ENCODE assay signal across 26 cellular contexts in the genomic region with DNA sequence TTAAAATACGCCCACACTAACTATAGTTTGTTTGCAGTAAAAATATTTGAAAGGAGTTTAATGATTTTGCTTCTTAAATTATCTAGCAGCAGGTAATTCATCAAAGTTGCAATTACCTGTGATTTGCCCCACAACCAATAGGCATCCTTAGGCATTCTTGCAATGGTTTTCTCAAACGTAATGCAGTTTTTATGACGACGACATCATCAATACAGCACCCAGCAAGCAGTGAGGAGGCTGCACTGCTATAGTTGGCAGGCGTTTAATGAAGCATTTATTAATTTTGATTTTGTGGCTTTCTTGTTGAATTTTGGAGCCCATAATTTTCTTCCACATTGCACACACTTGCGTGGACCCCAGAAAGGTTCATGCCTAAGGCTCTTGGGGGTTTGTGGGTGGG. TPM values are rescaled to one million over a fixed set of nuclear protein-coding genes. Genes with fewer than 3 reads are reported as not detected.
"Had no signal": no experiment of that assay in that cellular context is flagged by ENCODE, and none has a peak within 500 bp of the region (broad histone marks: within the 10 kb centered on the region; RNA-seq: fewer than 3 reads in every experiment).

No MANE protein-coding gene starts in this region.

- H3K27ac ChIP-seq: colonic mucosa, esophagus squamous epithelium, lower lobe of right lung, ovary, psoas muscle, sigmoid colon, spleen, testis, tibial artery had no signal

- FAIRE-seq: endothelial cell of umbilical vein, keratinocyte had no signal

- DNase-seq: colonic mucosa; effector CD8-positive, alpha-beta T cell; esophagus squamous epithelium; foreskin melanocyte; left ventricle myocardium superior; lower lobe of right lung; naive thymus-derived CD8-positive, alpha-beta T cell; nucleus accumbens; ovary; posterior cingulate gyrus; psoas muscle; right cardiac atrium; spleen; stimulated activated CD4-positive, alpha-beta T cell treated with anti-CD3 and anti-CD28 coated beads, Interleukin-4, amount 100 ng/mL, for 4 hours; stimulated activated naive CD8-positive, alpha-beta T cell treated with anti-CD3 and anti-CD28 coated beads, Interleukin-15, Interleukin-2, amounts not matched to agents 100 U/mL and 50 U/mL, for 24 hours; substantia nigra; tibial artery had no signal

- H3K36me3 ChIP-seq: colonic mucosa, esophagus squamous epithelium, lower lobe of right lung, ovary, sigmoid colon, spleen, tibial artery had no signal

- H3K4me3 ChIP-seq: colonic mucosa, esophagus squamous epithelium, lower lobe of right lung, ovary, psoas muscle, sigmoid colon, spleen, testis, tibial artery had no signal

- H3K4me3 Mint-ChIP-seq: dendritic cell treated with granulocyte-macrophage colony-stimulating factor and Interleukin-4, amounts not matched to agents 40 ng/mL and 50 ng/mL, for 4 days; naive thymus-derived CD8-positive, alpha-beta T cell; nephron progenitor cell; stimulated activated memory B cell treated with anti-CD40 and anti-IgM and Interleukin-4, amounts not matched to agents 10 μg/mL and 1 μg/mL and 100 μg/mL, for 72 hours; type B pancreatic cell had no signal

- H3K27me3 ChIP-seq: colonic mucosa, ovary, sigmoid colon, testis had no signal

- H3K4me1 ChIP-seq: colonic mucosa, esophagus squamous epithelium, lower lobe of right lung, psoas muscle, spleen, testis, tibial artery had no signal

- ATAC-seq: left ventricle myocardium superior; lower lobe of right lung; naive thymus-derived CD8-positive, alpha-beta T cell; psoas muscle; right cardiac atrium; stimulated activated memory B cell treated with anti-CD40 and anti-IgM and Interleukin-4, amounts not matched to agents 10 μg/mL and 1 μg/mL and 100 μg/mL, for 72 hours; stimulated activated naive CD8-positive, alpha-beta T cell treated with anti-CD3 and anti-CD28 coated beads, Interleukin-15, Interleukin-2, amounts not matched to agents 100 U/mL and 50 U/mL, for 24 hours had no signal

- H3K36me3 Mint-ChIP-seq: stimulated activated memory B cell treated with anti-CD40 and anti-IgM and Interleukin-4, amounts not matched to agents 10 μg/mL and 1 μg/mL and 100 μg/mL, for 72 hours; type B pancreatic cell had no signal

- H3K9me3 ChIP-seq: colonic mucosa, lower lobe of right lung, ovary, psoas muscle, testis, tibial artery had no signal

- H3K4me1 Mint-ChIP-seq: naive thymus-derived CD8-positive, alpha-beta T cell; stimulated activated memory B cell treated with anti-CD40 and anti-IgM and Interleukin-4, amounts not matched to agents 10 μg/mL and 1 μg/mL and 100 μg/mL, for 72 hours had no signal

- H3K27ac Mint-ChIP-seq: dendritic cell treated with granulocyte-macrophage colony-stimulating factor and Interleukin-4, amounts not matched to agents 40 ng/mL and 50 ng/mL, for 4 days; naive thymus-derived CD8-positive, alpha-beta T cell; nephron progenitor cell; stimulated activated memory B cell treated with anti-CD40 and anti-IgM and Interleukin-4, amounts not matched to agents 10 μg/mL and 1 μg/mL and 100 μg/mL, for 72 hours; type B pancreatic cell had no signal

- H3K9me3 Mint-ChIP-seq: dendritic cell treated with granulocyte-macrophage colony-stimulating factor and Interleukin-4, amounts not matched to agents 40 ng/mL and 50 ng/mL, for 4 days had no signal

RNA-seq across cellular contexts. Expression of a gene that starts 28.1 kb away (rescaled TPM):
- total RNA-seq: lower lobe of right lung; mesenteric fat pad; naive thymus-derived CD8-positive, alpha-beta T cell had no signal
